ENCODE assay signal across 17 cellular contexts in the genomic region with DNA sequence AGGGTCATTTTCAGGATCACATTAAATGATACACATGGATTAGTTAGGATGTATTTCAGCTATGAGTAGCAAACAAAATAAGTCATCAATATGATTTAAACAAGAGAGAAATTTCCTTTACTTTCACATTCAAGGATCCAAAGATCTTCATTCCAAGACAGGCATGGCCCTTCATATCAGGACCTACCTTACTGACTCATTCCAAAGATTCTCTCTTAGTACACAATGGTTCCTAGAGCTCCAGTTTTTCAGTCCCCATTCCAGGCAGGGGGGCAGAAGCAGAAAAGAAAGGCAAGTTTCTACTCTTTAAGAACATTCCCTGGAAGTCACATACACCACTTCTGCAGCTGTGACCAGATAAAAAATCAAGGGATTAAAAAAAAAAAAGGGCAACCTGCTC.
"Had no signal": no experiment of that assay in that cellular context is flagged by ENCODE, and none has a peak within 500 bp of the region (broad histone marks: within the 10 kb centered on the region; RNA-seq: fewer than 3 reads in every experiment).

No MANE protein-coding gene starts in this region.

- H3K9me3 ChIP-seq: colonic mucosa, gastroesophageal sphincter, left ventricle myocardium inferior, lower lobe of right lung, ovary, vagina had no signal

- ATAC-seq: gastroesophageal sphincter; left cardiac atrium; lower lobe of right lung; naive thymus-derived CD4-positive, alpha-beta T cell; right cardiac atrium; stimulated activated memory B cell treated with anti-CD40 and anti-IgM and Interleukin-4, amounts not matched to agents 10 μg/mL and 1 μg/mL and 100 μg/mL, for 72 hours; stimulated activated naive CD8-positive, alpha-beta T cell treated with anti-CD3 and anti-CD28 coated beads, Interleukin-15, amount 100 ng/mL, for 72 hours had no signal

- H3K4me3 ChIP-seq: colonic mucosa, gastroesophageal sphincter, left ventricle myocardium inferior, lower lobe of right lung, ovary, vagina had no signal

- H3K27me3 ChIP-seq: colonic mucosa, gastroesophageal sphincter, ovary, vagina had no signal

- H3K4me1 ChIP-seq: colonic mucosa, lower lobe of right lung had no signal

- DNase-seq: caudate nucleus; colonic mucosa; dermis blood vessel endothelial cell; glutamatergic neuron; islet precursor cell; left cardiac atrium; left ventricle myocardium inferior; lower lobe of right lung; mesendoderm; naive thymus-derived CD4-positive, alpha-beta T cell; ovary; right cardiac atrium; stimulated activated CD4-positive, alpha-beta T cell treated with anti-CD3 and anti-CD28 coated beads, Interleukin-4, amount 100 ng/mL, for 24 hours; stimulated activated naive CD8-positive, alpha-beta T cell treated with anti-CD3 and anti-CD28 coated beads, Interleukin-15, amount 100 ng/mL, for 72 hours had no signal

- H3K36me3 ChIP-seq: colonic mucosa, gastroesophageal sphincter, left ventricle myocardium inferior, lower lobe of right lung, ovary, vagina had no signal

- H3K27ac ChIP-seq: colonic mucosa, left ventricle myocardium inferior, lower lobe of right lung, ovary, vagina had no signal
